1 cellular context compared by ENCODE assay signal in the genomic region with DNA sequence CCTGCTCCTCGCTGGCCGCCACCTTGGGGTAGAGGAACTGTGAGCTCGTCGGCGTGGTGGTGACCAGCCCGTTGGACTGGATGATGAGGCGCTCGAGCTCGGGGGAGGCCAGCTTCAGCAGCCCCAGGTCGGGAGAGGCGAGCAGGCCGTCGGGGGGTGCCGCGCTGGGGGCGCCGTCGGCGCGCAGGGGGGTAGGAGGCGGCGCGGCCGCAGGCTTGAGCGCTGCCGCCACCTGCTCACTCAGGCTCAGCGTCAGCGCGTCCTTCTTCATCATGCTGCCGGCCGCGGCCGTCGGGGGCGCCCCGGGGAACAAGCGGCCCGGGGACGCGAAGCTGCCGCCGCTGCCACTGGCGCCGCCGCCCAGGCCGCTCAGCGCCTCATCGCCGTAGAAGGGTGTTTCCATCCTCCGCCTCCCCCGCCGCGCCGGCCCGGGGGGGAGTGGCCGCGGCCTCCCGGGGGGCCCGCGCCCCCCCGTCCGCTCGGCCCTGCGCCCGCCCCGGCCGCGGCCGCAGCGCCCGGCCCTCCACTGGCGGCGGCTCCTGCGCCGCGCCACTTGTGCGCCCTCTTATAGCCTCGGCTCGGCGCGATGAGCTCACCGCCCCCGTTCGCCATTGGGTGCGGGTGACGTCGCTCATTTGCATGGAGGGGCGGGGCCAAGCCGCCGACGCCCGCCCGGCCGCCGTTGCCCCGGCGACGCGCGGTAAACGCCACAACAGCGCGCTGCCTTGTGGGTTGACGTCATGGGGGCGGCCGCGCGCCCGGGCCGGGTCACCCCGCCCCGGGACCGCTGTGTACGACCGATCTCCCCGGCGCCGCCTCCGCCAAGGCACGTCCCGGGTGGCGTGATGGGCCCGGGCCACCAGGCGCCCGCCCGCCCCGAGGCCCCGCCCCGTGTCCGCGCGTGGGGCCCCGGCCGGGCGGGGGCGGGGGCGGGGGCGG.
TF ChIP-seq lines count a peak whose summit lies in the region.

Gene JUND, minus strand, starts transcription at position 541 of the 939 bp plus-strand sequence. Its CDS starts 138 bp downstream, at position 403.

TF ChIP-seq in K562, 482 proteins besides CTCF, POLR2A, EP300 and RAD21 (continued from another document):
- TF ChIP-seq ATF3 (IDR thresholded peaks at IDR 0.05), result peak; percentile 80
- peak; percentile 41; the same call in 1 of the 2 replicates for TF ChIP-seq ATF3 (CRISPR knock-in tag; conservative IDR thresholded peaks at IDR 0.05)
- TF ChIP-seq BHLHE40 (IDR thresholded peaks at IDR 0.05; ENCODE audit: low read length), result peak; percentile 76
- TF ChIP-seq MEIS2 (IDR thresholded peaks at IDR 0.05; ENCODE audit: partially characterized antibody), result no peak
- TF ChIP-seq PTTG1 (tag; IDR thresholded peaks at IDR 0.05; ENCODE audit: low read depth), result no peak
- TF ChIP-seq XRCC3 (IDR thresholded peaks at IDR 0.05), result no peak
- TF ChIP-seq, protein P1, sequence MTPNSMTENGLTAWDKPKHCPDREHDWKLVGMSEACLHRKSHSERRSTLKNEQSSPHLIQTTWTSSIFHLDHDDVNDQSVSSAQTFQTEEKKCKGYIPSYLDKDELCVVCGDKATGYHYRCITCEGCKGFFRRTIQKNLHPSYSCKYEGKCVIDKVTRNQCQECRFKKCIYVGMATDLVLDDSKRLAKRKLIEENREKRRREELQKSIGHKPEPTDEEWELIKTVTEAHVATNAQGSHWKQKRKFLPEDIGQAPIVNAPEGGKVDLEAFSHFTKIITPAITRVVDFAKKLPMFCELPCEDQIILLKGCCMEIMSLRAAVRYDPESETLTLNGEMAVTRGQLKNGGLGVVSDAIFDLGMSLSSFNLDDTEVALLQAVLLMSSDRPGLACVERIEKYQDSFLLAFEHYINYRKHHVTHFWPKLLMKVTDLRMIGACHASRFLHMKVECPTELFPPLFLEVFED (CRISPR knock-in tag; conservative IDR thresholded peaks at IDR 0.05), result no peak
- TF ChIP-seq U2AF1 (optimal IDR thresholded peaks at IDR 0.05; ENCODE audit: low read depth, low read length), result no peak
- TF ChIP-seq PML (IDR thresholded peaks at IDR 0.05; ENCODE audit: low read length), result peak; percentile 64
- TF ChIP-seq ERF (CRISPR knock-in tag; IDR thresholded peaks at IDR 0.05), result peak; percentile 92
- peak; percentile 95 for TF ChIP-seq SMAD1 (IDR thresholded peaks at IDR 0.05; ENCODE audit: low read depth, low read length, partially characterized antibody)
- TF ChIP-seq GABPA (tag; conservative IDR thresholded peaks at IDR 0.05; ENCODE audit: low read depth), result peak; percentile 55; the same call in 1 of the 2 replicates
- TF ChIP-seq, protein P2, sequence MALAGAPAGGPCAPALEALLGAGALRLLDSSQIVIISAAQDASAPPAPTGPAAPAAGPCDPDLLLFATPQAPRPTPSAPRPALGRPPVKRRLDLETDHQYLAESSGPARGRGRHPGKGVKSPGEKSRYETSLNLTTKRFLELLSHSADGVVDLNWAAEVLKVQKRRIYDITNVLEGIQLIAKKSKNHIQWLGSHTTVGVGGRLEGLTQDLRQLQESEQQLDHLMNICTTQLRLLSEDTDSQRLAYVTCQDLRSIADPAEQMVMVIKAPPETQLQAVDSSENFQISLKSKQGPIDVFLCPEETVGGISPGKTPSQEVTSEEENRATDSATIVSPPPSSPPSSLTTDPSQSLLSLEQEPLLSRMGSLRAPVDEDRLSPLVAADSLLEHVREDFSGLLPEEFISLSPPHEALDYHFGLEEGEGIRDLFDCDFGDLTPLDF (CRISPR knock-in tag; IDR thresholded peaks at IDR 0.05), result peak; percentile 57; the same call in 1 of the 2 replicates
- peak in 2 of 3 experiments; percentile 51 to 77 for TF ChIP-seq YY1 (IDR thresholded peaks at IDR 0.05; ENCODE audit: borderline replicate concordance in 1 of 3, control insufficient read depth in 1 of 3, extremely low read depth in 1 of 3, insufficient read depth in 3 of 3, insufficient read length in 1 of 3, insufficient replicate concordance in 2 of 3, low read depth in 1 of 3, low read length in 2 of 3)
- TF ChIP-seq HCFC1 (IDR thresholded peaks at IDR 0.05; ENCODE audit: low read depth, low read length), result no peak; the same call in 1 of the 2 replicates
- peak in 1 of 2 experiments; percentile 62 for TF ChIP-seq E2F6 (IDR thresholded peaks at IDR 0.05; ENCODE audit: borderline replicate concordance in 1 of 2, extremely low read depth in 1 of 2, insufficient read depth in 1 of 2, insufficient read length in 1 of 2, low read depth in 1 of 2, low read length in 1 of 2, poor library complexity in 1 of 2, severe bottlenecking in 1 of 2)
